Comparison of ENCODE assay signal across 22 cellular contexts in the genomic region with DNA sequence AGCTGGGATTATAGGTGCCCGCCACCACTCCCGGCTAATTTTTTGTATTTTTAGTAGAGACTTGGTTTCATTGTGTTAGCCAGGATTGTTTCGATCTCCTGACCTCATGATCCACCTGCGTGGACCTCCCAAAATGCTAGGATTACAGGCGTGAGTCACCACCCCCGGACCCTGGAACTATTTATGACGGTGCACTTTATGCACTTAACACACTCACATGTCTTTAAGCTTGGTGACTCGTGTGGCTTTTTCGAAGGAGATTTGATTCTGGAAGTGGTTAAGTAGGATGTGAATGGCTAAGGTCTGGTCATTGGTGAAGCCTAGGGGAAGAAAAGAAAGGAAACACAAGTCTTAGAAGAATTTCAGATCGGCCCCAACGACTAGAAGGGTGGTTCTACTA.
DNase-seq lines count a peak whose midpoint lies in the region; ATAC-seq and TF ChIP-seq lines count a peak whose summit lies in the region.
"Had no signal": no experiment of that assay in that cellular context is flagged by ENCODE, and none has a peak within 500 bp of the region (broad histone marks: within the 10 kb centered on the region; RNA-seq: fewer than 3 reads in every experiment).

No MANE protein-coding gene starts in this region.

- H3K9me3 ChIP-seq in HEK293 (ENCODE audit: control insufficient read depth, insufficient read depth, low read depth, low read length) = no peaks in the 10 kb centered on the region
- H3K9me3 ChIP-seq: heart left ventricle had no signal

- H3K36me3 ChIP-seq in HEK293 (ENCODE audit: control insufficient read depth in 2 of 2, insufficient read depth in 1 of 2, low read length in 2 of 2) = no peaks in the 10 kb centered on the region; a peak in 1 of 3 replicates

- H3K4me1 ChIP-seq in HEK293 (ENCODE audit: control insufficient read depth, insufficient read depth, low read length) = no peaks in the 10 kb centered on the region

- CTCF ChIA-PET in HEK293 (lab: Yijun Ruan, JAX) = interaction anchor here (0.6 to 5.6 kb wide), 4 partner anchors 16 to 1029 kb away, joined by 4 to 36 read pairs (median 4); no protein-coding TSS in a partner anchor

- ATAC-seq in GM19324 (IDR thresholded peaks at IDR 0.05; ENCODE audit: low FRiP score, unreplicated experiment) (no peak), GM21390 (IDR thresholded peaks at IDR 0.05; ENCODE audit: unreplicated experiment) (no peak)
- ATAC-seq: heart left ventricle; left colon; naive thymus-derived CD8-positive, alpha-beta T cell had no signal

- DNase-seq in RKO (ENCODE audit: low spot score) = peak; percentile 18
- DNase-seq in iris pigment epithelial cell (ENCODE audit: low read depth) = peak; percentile 30
- no peak for DNase-seq in activated gamma-delta T cell (lab: John Stamatoyannopoulos, UW)
- DNase-seq in epidermal melanocyte (ENCODE audit: insufficient read length, low spot score) = no peak
- DNase-seq: activated CD4-positive, alpha-beta memory T cell treated with anti-CD3 and anti-CD28 coated beads for 36 hours; activated CD8-positive, alpha-beta memory T cell treated with anti-CD3 and anti-CD28 coated beads, Interleukin-2, amount 50 U/mL, for 48 hours; activated naive CD8-positive, alpha-beta T cell treated with anti-CD3 and anti-CD28 coated beads for 36 hours; CD4-positive, alpha-beta memory T cell; GDM1; heart left ventricle; left colon; naive thymus-derived CD8-positive, alpha-beta T cell; NCI-H1417 treated with DMSO at 0.1 percent for 48 hours; NCI-H2107; NCI-H446 treated with DMSO at 0.1 percent for 48 hours; OCI-M1; stimulated activated CD4-positive, alpha-beta T cell treated with anti-CD3 and anti-CD28 coated beads, Interleukin-12 subunit alpha, Interleukin-12 subunit beta, amount 100 ng/mL, for 4 hours; stimulated activated CD4-positive, alpha-beta T cell treated with anti-CD3 and anti-CD28 coated beads, Interleukin-4, amount 100 ng/mL, for 4 hours; stimulated activated naive CD4-positive, alpha-beta T cell treated with Interleukin-2 at 50 U/mL for 16 hours had no signal

- POLR2A ChIA-PET in HEK293 (lab: Yijun Ruan, JAX) = no interaction called here

- TF ChIP-seq CTCF in HEK293 (tag by site-specific recombination; IDR thresholded peaks at IDR 0.05) = no peak

- no peak overlapping the region for H3K27ac ChIP-seq in HEK293 (ENCODE audit: extremely low read depth, low read depth, low read length)
- H3K27ac ChIP-seq: heart left ventricle had no signal

- no peak overlapping the region for H3K4me3 ChIP-seq in HEK293 (ENCODE audit: low read depth, low read length)
- H3K4me3 ChIP-seq: heart left ventricle had no signal

TF ChIP-seq in HEK293, 187 proteins besides CTCF, POLR2A, EP300 and RAD21:
- peak; percentile 83 for TF ChIP-seq ZNF660 (tag by site-specific recombination; IDR thresholded peaks at IDR 0.05)
- TF ChIP-seq OSR2 (tag by site-specific recombination; IDR thresholded peaks at IDR 0.05) = no peak
- TF ChIP-seq SP7 (tag by site-specific recombination; IDR thresholded peaks at IDR 0.05) = no peak

Comparison
In these comparisons a context has a peak if more than half of its experiments do, and no peak if none do; other contexts are left out.
1. DNase-seq: peak in RKO (single experiment) and iris pigment epithelial cell (single experiment); none in activated gamma-delta T cell (single experiment) and epidermal melanocyte (single experiment).